In the genomic region with DNA sequence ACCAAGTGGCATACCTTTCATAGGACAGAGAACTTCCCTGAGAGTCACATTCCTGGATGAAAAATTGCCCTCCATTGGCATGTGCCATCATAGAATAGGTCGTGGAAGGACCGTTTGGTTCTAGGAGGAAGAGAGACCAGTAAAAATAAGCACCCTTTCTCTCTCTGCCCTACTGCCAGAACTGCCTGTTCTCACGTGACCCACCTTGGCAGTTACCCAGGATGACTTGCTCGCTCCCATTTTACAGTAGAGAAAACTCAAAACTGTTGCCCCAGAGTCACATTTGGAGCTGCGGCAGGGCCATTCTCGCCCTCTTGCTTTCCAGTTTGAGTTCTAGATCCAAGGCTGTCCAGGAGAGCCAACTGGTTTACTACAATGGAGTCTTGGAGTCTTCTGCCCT, we compare ENCODE assay signal across 11 cellular contexts. TPM values are rescaled to one million over a fixed set of nuclear protein-coding genes. Genes with fewer than 3 reads are reported as not detected.
DNase-seq lines count a peak whose midpoint lies in the region; ATAC-seq and TF ChIP-seq lines count a peak whose summit lies in the region.
"Had no signal": no experiment of that assay in that cellular context is flagged by ENCODE, and none has a peak within 500 bp of the region (broad histone marks: within the 10 kb centered on the region; RNA-seq: fewer than 3 reads in every experiment).

No MANE protein-coding gene starts in this region.

- POLR2A ChIA-PET in IMR-90 (lab: Charles Lee; ENCODE audit: unreplicated experiment), result no interaction called here

- H3K79me2 ChIP-seq in osteoblast (ENCODE audit: insufficient read depth, low read length), result no peaks in the 10 kb centered on the region

- H2AFZ ChIP-seq in IMR-90 (replicated peaks; ENCODE audit: low read length, poor library complexity) (no peak overlapping the region), osteoblast (ENCODE audit: low read length) (no peak overlapping the region)

- H3K9me1 ChIP-seq in IMR-90 (ENCODE audit: insufficient read depth, low read length), result peaks cover 3% of the 10 kb centered on the region; the same call in 1 of the 2 replicates

- H4K8ac ChIP-seq in IMR-90 (ENCODE audit: low read depth in 2 of 2, low read length in 2 of 2), result no peak overlapping the region

- H3K18ac ChIP-seq in IMR-90 (ENCODE audit: low read depth, low read length), result no peak overlapping the region

- ATAC-seq in IMR-90 (ENCODE audit: low read depth), result no peak
- ATAC-seq in GM18517 (IDR thresholded peaks at IDR 0.05; ENCODE audit: unreplicated experiment), result no peak

- no peak overlapping the region for H3K4ac ChIP-seq in IMR-90 (ENCODE audit: low read depth, low read length)

- no peak overlapping the region for H4K91ac ChIP-seq in IMR-90 (ENCODE audit: insufficient read depth, low read depth, low read length)

- H3K4me1 ChIP-seq in IMR-90 (ENCODE audit: control insufficient read depth, insufficient read depth, low read length), result peaks cover 2% of the 10 kb centered on the region; the same call in 1 of the 2 replicates
- H3K4me1 ChIP-seq in osteoblast (ENCODE audit: insufficient read depth, low read length), result peaks cover 3% of the 10 kb centered on the region

- H3K9me3 ChIP-seq in IMR-90 (ENCODE audit: control insufficient read depth, insufficient read depth, low read length) (no peaks in the 10 kb centered on the region), osteoblast (ENCODE audit: low read depth, low read length) (no peaks in the 10 kb centered on the region)

- no peak overlapping the region for H3K56ac ChIP-seq in IMR-90 (ENCODE audit: extremely low read depth, insufficient read depth, low read length)

- H3K14ac ChIP-seq in IMR-90 (replicated peaks; ENCODE audit: low read depth, low read length), result no peak overlapping the region

- TF ChIP-seq RAD21 in IMR-90 (IDR thresholded peaks at IDR 0.05; ENCODE audit: low read length), result no peak

- H2BK5ac ChIP-seq in IMR-90 (ENCODE audit: low read depth, low read length, poor library complexity, severe bottlenecking), result no peak overlapping the region

- no peak overlapping the region for H3K9ac ChIP-seq in IMR-90 (ENCODE audit: low read depth, low read length)

- H4K5ac ChIP-seq in IMR-90 (ENCODE audit: low read depth, low read length), result no peak overlapping the region

- H3K27me3 ChIP-seq in IMR-90 (ENCODE audit: control insufficient read depth, insufficient read depth, low read length), result peaks cover 2% of the 10 kb centered on the region; the same call in 1 of the 2 replicates
- H3K27me3 ChIP-seq in layer of hippocampus (ENCODE audit: control insufficient read depth, insufficient read depth, low read length), result no peaks in the 10 kb centered on the region
- no peaks in the 10 kb centered on the region for H3K27me3 ChIP-seq in osteoblast (ENCODE audit: insufficient read depth, low read length)

- dilution Hi-C loops in IMR-90 (cut with HindIII; ENCODE audit: low sequenced_read_pairs, unreplicated experiment), result no loop called here

- intact Hi-C loops in IMR-90 (cut with micrococcal nuclease), result no loop called here

- no peak overlapping the region for H3K23ac ChIP-seq in IMR-90 (ENCODE audit: low read depth, low read length)

- no peaks in the 10 kb centered on the region for H3K79me1 ChIP-seq in IMR-90 (ENCODE audit: low read depth in 1 of 2, low read length in 2 of 2)

- TF ChIP-seq POLR2A in IMR-90 (IDR thresholded peaks at IDR 0.05; ENCODE audit: low read depth, low read length), result no peak

- no peak for TF ChIP-seq CTCF in IMR-90 (conservative IDR thresholded peaks at IDR 0.05; ENCODE audit: low read depth, low read length)
- TF ChIP-seq CTCF in osteoblast (IDR thresholded peaks at IDR 0.05; ENCODE audit: extremely low read depth, low read depth, low read length), result no peak

- H3K4me2 ChIP-seq in IMR-90 (ENCODE audit: low read depth, low read length), result no peak overlapping the region
- no peak overlapping the region for H3K4me2 ChIP-seq in osteoblast (ENCODE audit: insufficient read depth, low read length)

- in situ Hi-C loops in IMR-90 (cut with MboI; ENCODE audit: low sequenced_read_pairs), result no loop called here

- CTCF ChIA-PET in IMR-90 (lab: Yijun Ruan, JAX), result no interaction called here

- H3K27ac ChIP-seq in IMR-90 (ENCODE audit: insufficient read depth, low read length), result no peak overlapping the region
- H3K27ac ChIP-seq in cingulate gyrus (ENCODE audit: low read depth, low read length), result peak overlapping the region; percentile 57
- H3K27ac ChIP-seq in layer of hippocampus (ENCODE audit: low read depth, low read length), result peak overlapping the region; percentile 62
- peak overlapping the region; percentile 72 for H3K27ac ChIP-seq in substantia nigra (ENCODE audit: low read depth, low read length, poor library complexity, severe bottlenecking)
- no peak overlapping the region for H3K27ac ChIP-seq in osteoblast (ENCODE audit: low read depth, low read length)
- H3K27ac ChIP-seq: SK-N-MC had no signal

- H2BK120ac ChIP-seq in IMR-90 (ENCODE audit: low read depth, low read length), result no peak overlapping the region

- DNase-seq in IMR-90, result peak; percentile 41
- DNase-seq in substantia nigra (lab: John Stamatoyannopoulos, UW), result peak in 41 of 49 donors; percentile 0 to 62 (median 18)
- DNase-seq in osteoblast (ENCODE audit: insufficient read length, low spot score, missing footprints), result no peak
- no peak for DNase-seq in NCI-H2196 (lab: John Stamatoyannopoulos, UW; ENCODE audit: unreplicated experiment)
- DNase-seq in SK-N-DZ (ENCODE audit: low spot score), result no peak
- DNase-seq: KG1, NCI-H1694 treated with DMSO at 0.1 percent for 48 hours had no signal

- H2BK20ac ChIP-seq in IMR-90 (ENCODE audit: low read depth, low read length), result no peak overlapping the region

- no peak overlapping the region for H2AK9ac ChIP-seq in IMR-90 (replicated peaks; ENCODE audit: low read depth, low read length, poor library complexity)

- H3K36me3 ChIP-seq in IMR-90 (ENCODE audit: control insufficient read depth, insufficient read depth, low read length) (peaks cover 14% of the 10 kb centered on the region), osteoblast (ENCODE audit: insufficient read depth, low read length) (peaks cover 11% of the 10 kb centered on the region)

- H2AK5ac ChIP-seq in IMR-90 (ENCODE audit: low read depth, low read length), result no peak overlapping the region

- 40% methylated on average over 1 of the region's 6 CpGs; no CpG with 5 or more reads in 1 of the 2 experiments for WGBS in IMR-90 (ENCODE audit: extremely low coverage in 2 of 2, insufficient read length in 1 of 2), 2 experiments

- no peak overlapping the region for H2BK15ac ChIP-seq in IMR-90 (ENCODE audit: low read depth, low read length)

- TSS peak; percentile 46 for BruUV-seq in IMR-90 (replicated peaks; lab: Mats Ljungman, UMichigan)

- no peaks in the 10 kb centered on the region for H4K20me1 ChIP-seq in IMR-90 (ENCODE audit: insufficient read depth, low read length)
- no peaks in the 10 kb centered on the region for H4K20me1 ChIP-seq in osteoblast (ENCODE audit: insufficient read depth, low read length)

- no peak overlapping the region for H3K4me3 ChIP-seq in IMR-90 (ENCODE audit: insufficient read depth, low read depth, low read length)
- H3K4me3 ChIP-seq in osteoblast (ENCODE audit: insufficient read depth, low read length), result no peak overlapping the region
- H3K4me3 ChIP-seq: SK-N-MC had no signal

TF ChIP-seq in IMR-90, 13 proteins besides CTCF, POLR2A, EP300 and RAD21 (continues in another document):
- no peak for TF ChIP-seq MXI1 (IDR thresholded peaks at IDR 0.05; ENCODE audit: borderline replicate concordance, low read depth, low read length)
- no peak for TF ChIP-seq CEBPB (IDR thresholded peaks at IDR 0.05; ENCODE audit: low read depth, low read length)
- TF ChIP-seq FOS (IDR thresholded peaks at IDR 0.05; ENCODE audit: low read depth, low read length), result no peak
- TF ChIP-seq SMC3 (IDR thresholded peaks at IDR 0.05; ENCODE audit: low read depth, low read length), result no peak
- no peak for TF ChIP-seq CHD1 (IDR thresholded peaks at IDR 0.05; ENCODE audit: low read depth, low read length)
- peak; percentile 32; the same call in 1 of the 2 replicates for TF ChIP-seq BHLHE40 (IDR thresholded peaks at IDR 0.05; ENCODE audit: low read depth, low read length)

RNA-seq across cellular contexts. Expression of gene NLGN3, which starts 1.1 kb away (rescaled TPM):
- total RNA-seq in IMR-90 (2012; rRNA removed), result 0.18 and 0.28 TPM in 2 replicates
- 0.36 and 0.39 TPM in 2 replicates for polyA plus RNA-seq in IMR-90 (2012; rRNA removed)
- polyA plus RNA-seq in IMR-90 (2012; cell fraction: cytosol; rRNA removed), result 0.28 and 0.37 TPM in 2 replicates
- 1.9 TPM in 2 replicates for polyA plus RNA-seq in IMR-90 (2012; cell fraction: nucleus; rRNA removed; ENCODE audit: low replicate concordance)
- total RNA-seq in osteoblast, result 0.29 and 0.36 TPM in 2 replicates
- polyA plus RNA-seq in SK-N-DZ (2014; cell fraction: cytosol; rRNA removed), result 0.07 and 0.59 TPM in 2 replicates
- polyA plus RNA-seq in SK-N-DZ (2014; cell fraction: nucleus; rRNA removed), result 0.37 and 0.45 TPM in 2 replicates

RNA-seq across cellular contexts. Expression of gene MED12, which starts 25.1 kb away (rescaled TPM):
- total RNA-seq in IMR-90 (2012; rRNA removed) (9.1 and 12.5 TPM in 2 replicates), osteoblast (20.9 and 24.2 TPM in 2 replicates)
- 17.3 and 19.8 TPM in 2 replicates for polyA plus RNA-seq in IMR-90 (2012; rRNA removed)
- 8.3 and 11.7 TPM in 2 replicates for polyA plus RNA-seq in IMR-90 (2012; cell fraction: cytosol; rRNA removed)
- 40.9 and 50.3 TPM in 2 replicates for polyA plus RNA-seq in IMR-90 (2012; cell fraction: nucleus; rRNA removed; ENCODE audit: low replicate concordance)
- 19.6 and 29.4 TPM in 2 replicates for polyA plus RNA-seq in SK-N-DZ (2014; cell fraction: cytosol; rRNA removed)
- 31.4 and 103 TPM in 2 replicates for polyA plus RNA-seq in SK-N-DZ (2014; cell fraction: nucleus; rRNA removed)

RNA-seq across cellular contexts. Expression of gene IL2RG, which starts 32.1 kb away (rescaled TPM):
- total RNA-seq in IMR-90 (2012; rRNA removed) (not detected in 2 replicates), osteoblast (not detected in 2 replicates)
- polyA plus RNA-seq in IMR-90 (2012; rRNA removed), result not detected in 2 replicates
- not detected in 2 replicates for polyA plus RNA-seq in IMR-90 (2012; cell fraction: cytosol; rRNA removed)
- polyA plus RNA-seq in IMR-90 (2012; cell fraction: nucleus; rRNA removed; ENCODE audit: low replicate concordance), result not detected in 2 replicates
- polyA plus RNA-seq in SK-N-DZ (2014; cell fraction: cytosol; rRNA removed), result not detected in 2 replicates
- 0.94 TPM in 1 of 2 replicates, not detected in the other for polyA plus RNA-seq in SK-N-DZ (2014; cell fraction: nucleus; rRNA removed)

RNA-seq across cellular contexts. Expression of gene CXorf65, which starts 37.0 kb away (rescaled TPM):
- total RNA-seq in IMR-90 (2012; rRNA removed), result not detected in 2 replicates
- polyA plus RNA-seq in IMR-90 (2012; rRNA removed), result not detected in 2 replicates
- not detected in 2 replicates for polyA plus RNA-seq in IMR-90 (2012; cell fraction: cytosol; rRNA removed)
- polyA plus RNA-seq in IMR-90 (2012; cell fraction: nucleus; rRNA removed; ENCODE audit: low replicate concordance), result not detected in 2 replicates
- not detected in 2 replicates for total RNA-seq in osteoblast
- polyA plus RNA-seq in SK-N-DZ (2014; cell fraction: cytosol; rRNA removed), result not detected in 2 replicates
- polyA plus RNA-seq in SK-N-DZ (2014; cell fraction: nucleus; rRNA removed), result not detected in 2 replicates

RNA-seq across cellular contexts. Expression of gene FOXO4, which starts 47.9 kb away (rescaled TPM):
- total RNA-seq in IMR-90 (2012; rRNA removed) (1.4 and 2.0 TPM in 2 replicates), osteoblast (6.8 and 7.6 TPM in 2 replicates)
- polyA plus RNA-seq in IMR-90 (2012; rRNA removed), result 1.4 and 2.6 TPM in 2 replicates
- 2.3 and 2.6 TPM in 2 replicates for polyA plus RNA-seq in IMR-90 (2012; cell fraction: cytosol; rRNA removed)
- polyA plus RNA-seq in IMR-90 (2012; cell fraction: nucleus; rRNA removed; ENCODE audit: low replicate concordance), result 4.3 and 4.9 TPM in 2 replicates
- 10.5 and 10.7 TPM in 2 replicates for polyA plus RNA-seq in SK-N-DZ (2014; cell fraction: cytosol; rRNA removed)
- polyA plus RNA-seq in SK-N-DZ (2014; cell fraction: nucleus; rRNA removed), result 7.4 and 10.3 TPM in 2 replicates

Comparison
In these comparisons a context has a peak if more than half of its experiments do, and no peak if none do; other contexts are left out.
1. DNase-seq: peak in IMR-90 (single experiment) and substantia nigra (41 of 49); none in osteoblast (single experiment), NCI-H2196 (single experiment) and SK-N-DZ (single experiment).
2. H3K27ac ChIP-seq: peak in cingulate gyrus (single experiment), layer of hippocampus (single experiment) and substantia nigra (single experiment); none in IMR-90 (single experiment) and osteoblast (single experiment).